ENCODE assay signal across 8 cellular contexts in the genomic region with DNA sequence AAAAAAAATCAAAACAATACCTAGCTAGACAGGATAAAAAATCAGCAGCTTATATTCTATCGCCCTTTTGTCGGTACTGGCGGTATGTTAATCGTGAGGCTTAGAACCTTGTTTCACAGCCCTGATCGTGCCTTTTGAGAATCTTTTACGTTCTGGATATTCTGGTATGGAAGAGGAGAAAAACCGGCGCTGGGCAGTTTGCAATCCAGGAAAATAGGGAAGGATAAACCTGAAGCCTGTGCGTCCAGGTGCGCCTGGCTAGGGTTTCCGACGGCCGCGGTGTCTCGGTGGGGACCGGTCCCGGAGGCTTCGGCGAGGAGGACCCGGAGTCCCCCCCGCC. TPM values are rescaled to one million over a fixed set of nuclear protein-coding genes. Genes with fewer than 3 reads are reported as not detected.
A peak's percentile ranks its signal among the peaks of the same experiment; 100 is the strongest.
DNase-seq lines count a peak whose midpoint lies in the region; ATAC-seq and TF ChIP-seq lines count a peak whose summit lies in the region.

No MANE protein-coding gene starts in this region.

- H3K4me1 Mint-ChIP-seq in HFFc6 (ENCODE audit: low read depth) (peaks cover 29% of the 10 kb centered on the region), natural killer cell (peaks cover 0 to 8% of the 10 kb centered on the region in 2 donors)

- H3K4me3 Mint-ChIP-seq in HFFc6 (peak overlapping the region; percentile 85), natural killer cell (peak overlapping the region; percentile 86)

- peaks cover 0 to 59% (median 19%) of the 10 kb centered on the region in 45 donors for H3K27me3 ChIP-seq in dorsolateral prefrontal cortex

- POLR2A ChIA-PET in AG04449 (lab: Yijun Ruan, JAX), result no interaction called here

- DNase-seq in AG04449 (ENCODE audit: low read depth, low spot score), result no peak
- DNase-seq in HFFc6, result no peak
- DNase-seq in dorsolateral prefrontal cortex, result no peak
- no peak for DNase-seq in natural killer cell
- DNase-seq in NAMALWA (ENCODE audit: low spot score), result no peak

- ATAC-seq in natural killer cell (no peak), GM18511 (IDR thresholded peaks at IDR 0.05; ENCODE audit: unreplicated experiment) (no peak), GM19328 (IDR thresholded peaks at IDR 0.05; ENCODE audit: unreplicated experiment) (no peak), GM19395 (IDR thresholded peaks at IDR 0.05; ENCODE audit: unreplicated experiment) (no peak)

- intact Hi-C loops in dorsolateral prefrontal cortex (cut with DNase I) (no loop called here), natural killer cell (cut with micrococcal nuclease) (loop anchor here (1.0 kb wide), 1 partner anchor 17 kb away; a partner anchor contains a TSS)

- H3K27ac ChIP-seq in dorsolateral prefrontal cortex, result peak overlapping the region in 3 of 59 donors; percentile 3 to 22 (median 18)

- H3K27me3 Mint-ChIP-seq in HFFc6 (ENCODE audit: insufficient read depth), result peaks cover 3% of the 10 kb centered on the region
- H3K27me3 Mint-ChIP-seq in natural killer cell (ENCODE audit: low read depth in 2 of 2), result peaks cover 60 to 79% of the 10 kb centered on the region in 2 donors

- H3K36me3 Mint-ChIP-seq in HFFc6 (ENCODE audit: low read depth) (no peaks in the 10 kb centered on the region), natural killer cell (no peaks in the 10 kb centered on the region)

- peak overlapping the region; percentile 56 for H3K4me3 ChIP-seq in AG04449 (ENCODE audit: low read depth, low read length)
- H3K4me3 ChIP-seq in dorsolateral prefrontal cortex, result peak overlapping the region; percentile 31 to 77 (median 59)

- TF ChIP-seq CTCF in AG04449 (IDR thresholded peaks at IDR 0.05; ENCODE audit: insufficient read depth, low read length, missing control alignments), result no peak
- TF ChIP-seq CTCF in HFFc6 (IDR thresholded peaks at IDR 0.05), result no peak
- no peak for TF ChIP-seq CTCF in dorsolateral prefrontal cortex (IDR thresholded peaks at IDR 0.05 in 54 of 56, conservative IDR thresholded peaks at IDR 0.05 in 2 of 56; ENCODE audit: low read depth in 1 of 56, partially characterized antibody in 56 of 56)
- no peak for TF ChIP-seq CTCF in natural killer cell (IDR thresholded peaks at IDR 0.05)

- H3K9me3 Mint-ChIP-seq in HFFc6 (no peaks in the 10 kb centered on the region), natural killer cell (no peaks in the 10 kb centered on the region)

- CTCF ChIA-PET in AG04449 (lab: Yijun Ruan, JAX), result interaction anchor here (1.3 kb wide), 2 partner anchors 24 to 66 kb away, joined by 4 to 5 read pairs; no protein-coding TSS in a partner anchor

- H3K27ac Mint-ChIP-seq in HFFc6 (no peak overlapping the region; the same call in 1 of the 2 replicates), natural killer cell (no peak overlapping the region)

RNA-seq across cellular contexts. Expression of a gene that starts 0.3 kb away (rescaled TPM):
- 10 to 100 TPM; 16.0 to 34.1 (median 18.5) TPM for total RNA-seq in HFFc6 (2021; fragmentation: NEBNext Ultra II Directional; extraction: Animal tissue kit (Norgen Biotek cat#: 25700))
- 1 to 10 TPM in 90 of 120 experiments, under 1 TPM in 30; 0.36 to 6.8 (median 1.4) TPM for total RNA-seq in dorsolateral prefrontal cortex
- total RNA-seq in natural killer cell, result not detected

RNA-seq across cellular contexts. Expression of a gene that starts 17.6 kb away (rescaled TPM):
- 1 to 10 TPM; 5.6 to 7.3 (median 6.4) TPM for total RNA-seq in HFFc6 (2021; fragmentation: NEBNext Ultra II Directional; extraction: Animal tissue kit (Norgen Biotek cat#: 25700))
- total RNA-seq in dorsolateral prefrontal cortex (10 to 100 TPM in 105 of 120 experiments, 1 to 10 TPM in 15; 6.6 to 31.7 (median 13.9) TPM), natural killer cell (10 to 100 TPM; 16.4 to 18.5 (median 18.3) TPM)

RNA-seq across cellular contexts. Expression of a gene that starts 27.8 kb away (rescaled TPM):
- 10 to 100 TPM in 1 of 6 experiments, 1 to 10 TPM in 5; 7.2 to 10.3 (median 8.1) TPM for total RNA-seq in HFFc6 (2021; fragmentation: NEBNext Ultra II Directional; extraction: Animal tissue kit (Norgen Biotek cat#: 25700))
- 10 to 100 TPM in 117 of 120 experiments, 1 to 10 TPM in 3; 9.4 to 21.7 (median 14.9) TPM for total RNA-seq in dorsolateral prefrontal cortex
- total RNA-seq in natural killer cell, result 10 to 100 TPM; 21.1 to 36.0 (median 34.7) TPM

RNA-seq across cellular contexts. Expression of a gene that starts 39.8 kb away (rescaled TPM):
- 100 to 1,000 TPM; 145 to 195 (median 188) TPM for total RNA-seq in HFFc6 (2021; fragmentation: NEBNext Ultra II Directional; extraction: Animal tissue kit (Norgen Biotek cat#: 25700))
- total RNA-seq in dorsolateral prefrontal cortex (10 to 100 TPM; 25.5 to 74.2 (median 56.7) TPM), natural killer cell (10 to 100 TPM; 54.7 to 76.0 (median 59.6) TPM)

RNA-seq across cellular contexts. Expression of a gene that starts 43.5 kb away (rescaled TPM):
- 1 to 10 TPM; 3.0 to 8.3 (median 4.3) TPM for total RNA-seq in HFFc6 (2021; fragmentation: NEBNext Ultra II Directional; extraction: Animal tissue kit (Norgen Biotek cat#: 25700))
- 10 to 100 TPM; 18.0 to 60.3 (median 44.1) TPM for total RNA-seq in dorsolateral prefrontal cortex
- 10 to 100 TPM in 1 of 3 donors, 1 to 10 TPM in 2; 5.0 to 10.7 (median 7.8) TPM for total RNA-seq in natural killer cell
